ENCODE assay signal across 37 cellular contexts in genomic region chr2:216903470-216903869, GRCh38. TPM values are rescaled to one million over a fixed set of nuclear protein-coding genes. Genes with fewer than 3 reads are reported as not detected.
"Had no signal": no experiment of that assay in that cellular context is flagged by ENCODE, and none has a peak within 500 bp of the region (broad histone marks: within the 10 kb centered on the region; RNA-seq: fewer than 3 reads in every experiment).

No MANE protein-coding gene starts in this region.

- FAIRE-seq: endometrium, endothelial cell of umbilical vein had no signal

- H3K4me1 Mint-ChIP-seq: activated B cell treated with CpG ODN at 0.5 μM for 24 hours; central memory CD8-positive, alpha-beta T cell; T-helper 17 cell had no signal

- H3K27ac ChIP-seq: ascending aorta, breast epithelium, cardiac muscle cell, coronary artery, dorsolateral prefrontal cortex, epithelial cell of prostate, esophagus squamous epithelium, gastroesophageal sphincter, heart right ventricle, hepatocyte, WERI-Rb-1 had no signal

- H3K4me2 ChIP-seq: hepatocyte had no signal

- H3K27ac Mint-ChIP-seq: activated B cell treated with CpG ODN at 0.5 μM for 24 hours; activated CD4-positive, alpha-beta memory T cell treated with anti-CD3 and anti-CD28 coated beads for 36 hours; activated naive CD8-positive, alpha-beta T cell; activated T-helper 2 cell treated with anti-CD3 and anti-CD28 coated beads, Interferon-gamma antibody, Interleukin-2, Interleukin-4, amounts not matched to agents 10 μg/mL and 5 μg/mL and 100 μg/mL, durations not matched to agents 14 hours and 24 hours and 36 hours; brain; dendritic cell treated with granulocyte-macrophage colony-stimulating factor and Interleukin-4, amounts not matched to agents 40 ng/mL and 50 ng/mL, for 4 days; effector memory CD8-positive, alpha-beta T cell; T-helper 17 cell; T-helper 2 cell treated with Interferon-gamma antibody and Interleukin-4, amounts not matched to agents 5 μg/mL and 100 μg/mL, for 36 hours had no signal

- H3K27me3 Mint-ChIP-seq: activated naive CD8-positive, alpha-beta T cell; brain; T-helper 17 cell had no signal

- H3K36me3 ChIP-seq: ascending aorta, breast epithelium, cardiac muscle cell, esophagus squamous epithelium, gastroesophageal sphincter, heart right ventricle, WERI-Rb-1 had no signal

- H2AFZ ChIP-seq: hepatocyte had no signal

- ATAC-seq: activated CD4-positive, CD25-positive, alpha-beta regulatory T cell treated with anti-CD3 and anti-CD28 coated beads, Interleukin-2, amount 50 U/mL, for 24 hours; activated T-cell treated with anti-CD3 and anti-CD28 coated beads, Interleukin-2, amount 50 U/mL, for 4 hours; effector memory CD8-positive, alpha-beta T cell; gastroesophageal sphincter; heart right ventricle; T-helper 17 cell had no signal

- H3K4me1 ChIP-seq: ascending aorta, breast epithelium, esophagus squamous epithelium had no signal

- H3K79me2 ChIP-seq: hepatocyte had no signal

- H3K4me3 ChIP-seq: ascending aorta, breast epithelium, cardiac muscle cell, coronary artery, dorsolateral prefrontal cortex, esophagus squamous epithelium, gastroesophageal sphincter, heart right ventricle, hepatocyte had no signal

- DNase-seq: activated B cell treated with CpG ODN at 0.5 μM for 24 hours; activated CD4-positive, alpha-beta memory T cell treated with anti-CD3 and anti-CD28 coated beads for 36 hours; activated CD4-positive, alpha-beta T cell treated with anti-CD3 and anti-CD28 coated beads for 48 hours; activated CD8-positive, alpha-beta memory T cell treated with anti-CD3 and anti-CD28 coated beads for 24 hours; activated effector memory CD4-positive, alpha-beta T cell treated with anti-CD3 and anti-CD28 coated beads, Interleukin-2, amount 50 U/mL, for 16 hours; activated naive CD4-positive, alpha-beta T cell treated with anti-CD3 and anti-CD28 coated beads, Interleukin-2, amount 50 U/mL, for 16 hours; activated T-cell treated with anti-CD3 and anti-CD28 coated beads, Interleukin-2, amount 50 U/mL, for 4 hours; dorsolateral prefrontal cortex; effector memory CD8-positive, alpha-beta T cell; esophagus squamous epithelium; foreskin melanocyte; heart right ventricle; T-helper 1 cell; T-helper 17 cell; T1000; WERI-Rb-1 had no signal

- H3K4me3 Mint-ChIP-seq: activated B cell treated with CpG ODN at 0.5 μM for 24 hours; activated CD4-positive, alpha-beta memory T cell treated with anti-CD3 and anti-CD28 coated beads for 36 hours; activated naive CD8-positive, alpha-beta T cell; activated T-cell treated with anti-CD3 and anti-CD28 coated beads, Interleukin-2, amount 50 U/mL, for 4 hours; brain; central memory CD8-positive, alpha-beta T cell; dendritic cell treated with granulocyte-macrophage colony-stimulating factor and Interleukin-4, amounts not matched to agents 40 ng/mL and 50 ng/mL, for 4 days; effector memory CD8-positive, alpha-beta T cell; T-helper 17 cell; T-helper 2 cell treated with Interferon-gamma antibody and Interleukin-4, amounts not matched to agents 5 μg/mL and 100 μg/mL, for 36 hours had no signal

- H3K36me3 Mint-ChIP-seq: activated CD4-positive, alpha-beta memory T cell treated with anti-CD3 and anti-CD28 coated beads for 36 hours had no signal

- H3K27me3 ChIP-seq: ascending aorta, breast epithelium, cardiac muscle cell, dorsolateral prefrontal cortex, esophagus squamous epithelium, gastroesophageal sphincter, heart right ventricle, hepatocyte had no signal

RNA-seq across cellular contexts. Expression of gene TNP1, which starts 43.6 kb away (rescaled TPM):
- total RNA-seq: activated B cell treated with CpG ODN at 0.5 μM for 24 hours; activated CD4-positive, alpha-beta memory T cell treated with anti-CD3 and anti-CD28 coated beads for 36 hours; activated T-cell treated with anti-CD3 and anti-CD28 coated beads, Interleukin-2, amount 50 U/mL, for 4 hours; activated T-helper 2 cell treated with anti-CD3 and anti-CD28 coated beads, Interferon-gamma antibody, Interleukin-2, Interleukin-4, amounts not matched to agents 10 μg/mL and 5 μg/mL and 100 μg/mL, durations not matched to agents 14 hours and 24 hours and 36 hours; ascending aorta; breast epithelium; cardiac muscle cell; cerebellum; dorsolateral prefrontal cortex; endothelial cell of umbilical vein; esophagus squamous epithelium; fibroblast of lung; fibroblast of villous mesenchyme; gastroesophageal sphincter; glomerular endothelial cell; heart right ventricle; hepatocyte; T-helper 17 cell had no signal
- polyA plus RNA-seq: cardiac muscle cell, endothelial cell of umbilical vein, esophagus, fibroblast of lung, heart right ventricle, hepatocyte had no signal
